Comparison of ENCODE assay signal across 14 cellular contexts in the genomic region with DNA sequence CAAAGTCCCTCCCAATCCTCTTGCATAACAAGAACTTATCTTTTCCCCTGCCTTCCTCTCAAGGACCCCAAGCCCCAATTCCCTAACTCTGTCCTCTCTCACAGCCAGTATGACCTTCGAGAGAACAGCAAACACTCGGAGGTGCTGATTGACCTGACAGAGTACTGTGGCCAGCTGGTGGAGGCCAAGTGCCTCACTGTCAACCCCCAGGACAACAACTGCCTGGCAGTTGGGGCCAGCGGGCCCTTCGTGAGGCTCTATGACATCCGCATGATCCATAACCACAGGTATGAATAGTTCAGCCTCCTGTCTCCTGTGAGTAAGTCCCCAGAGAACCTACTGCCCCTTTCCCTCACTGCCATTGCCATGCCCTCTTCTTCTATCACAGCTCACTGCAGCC. TPM values are rescaled to one million over a fixed set of nuclear protein-coding genes. Genes with fewer than 3 reads are reported as not detected.
DNase-seq lines count a peak whose midpoint lies in the region; ATAC-seq, FAIRE-seq and TF ChIP-seq lines count a peak whose summit lies in the region.
"Had no signal": no experiment of that assay in that cellular context is flagged by ENCODE, and none has a peak within 500 bp of the region (broad histone marks: within the 10 kb centered on the region; RNA-seq: fewer than 3 reads in every experiment).

No MANE protein-coding gene starts in this region.

- TF ChIP-seq POLR2A in heart left ventricle (IDR thresholded peaks at IDR 0.05): no peak

- H3K9me3 ChIP-seq in heart left ventricle (no peaks in the 10 kb centered on the region), pancreas (no peaks in the 10 kb centered on the region)

- ATAC-seq in heart left ventricle (peak in 3 of 4 donors; percentile 45 to 74 (median 68)), pancreas (peak in 3 of 4 donors; percentile 18 to 75 (median 72)), GM19324 (IDR thresholded peaks at IDR 0.05; ENCODE audit: low FRiP score, unreplicated experiment) (no peak)
- ATAC-seq: foreskin keratinocyte, HepG2 had no signal

- no peak for TF ChIP-seq CTCF in heart left ventricle (IDR thresholded peaks at IDR 0.05)
- no peak for TF ChIP-seq CTCF in pancreas (IDR thresholded peaks at IDR 0.05)

- peaks cover 0 to 81% (median 73%) of the 10 kb centered on the region in 9 donors for H3K36me3 ChIP-seq in heart left ventricle
- H3K36me3 ChIP-seq in pancreas: peaks cover 0 to 9% (median 6%) of the 10 kb centered on the region in 3 donors

- peak; percentile 89 for DNase-seq in ELR (ENCODE audit: low read depth)
- DNase-seq in RKO (ENCODE audit: low spot score): peak; percentile 12
- DNase-seq in heart left ventricle: no peak
- no peak for DNase-seq in pancreas
- no peak for DNase-seq in NCI-H128 (lab: John Stamatoyannopoulos, UW; ENCODE audit: unreplicated experiment)
- DNase-seq in C1 segment of cervical spinal cord (lab: John Stamatoyannopoulos, UW): no peak
- DNase-seq in superior temporal gyrus (ENCODE audit: extremely low spot score): no peak
- DNase-seq: activated CD4-positive, alpha-beta memory T cell treated with anti-CD3 and anti-CD28 coated beads, Interleukin-2, amount 10 ng/mL, durations not matched to agents 7 days and 5 days; AML-193; GF-D8 had no signal

- 54 to 73% (median 63%) methylated on average over 5 of the region's 5 CpGs for WGBS in heart left ventricle, 4 donors
- 50 to 51% methylated on average over 5 of the region's 5 CpGs for WGBS in pancreas, 2 donors

- H3K27me3 ChIP-seq in heart left ventricle (no peaks in the 10 kb centered on the region), pancreas (no peaks in the 10 kb centered on the region)
- H3K27me3 ChIP-seq: foreskin keratinocyte had no signal

- FAIRE-seq in pancreas (lab: Jason Lieb, UNC): no peak
- FAIRE-seq: HepG2 had no signal

- peak overlapping the region in 2 of 12 donors; percentile 4 to 8 for H3K27ac ChIP-seq in heart left ventricle
- H3K27ac ChIP-seq in pancreas: no peak overlapping the region
- H3K27ac ChIP-seq: foreskin keratinocyte had no signal

- H3K4me3 ChIP-seq in heart left ventricle (no peak overlapping the region), pancreas (no peak overlapping the region)

- intact Hi-C loops in heart left ventricle (cut with DNase I): loop anchor here in 1 of 10 donors (10.0 kb wide), 1 partner anchor 373 kb away; no protein-coding TSS in a partner anchor
- intact Hi-C loops in pancreas (cut with DNase I): loop anchor here in 1 of 3 donors (10.0 kb wide), 1 partner anchor 97 kb away; no protein-coding TSS in a partner anchor

- H3K4me1 ChIP-seq in heart left ventricle (peaks cover 0 to 9% (median 0%) of the 10 kb centered on the region in 12 donors), pancreas (no peaks in the 10 kb centered on the region)
- H3K4me1 ChIP-seq: foreskin keratinocyte had no signal

RNA-seq across cellular contexts. Expression of gene TMEM222, which starts 29.9 kb away (rescaled TPM):
- total RNA-seq in heart left ventricle: 10 to 100 TPM; 18.1 to 32.5 (median 25.9) TPM
- polyA plus RNA-seq in heart left ventricle: 10 to 100 TPM; 28.9 to 49.3 TPM
- 10 to 100 TPM; 11.9 to 22.1 (median 14.4) TPM for total RNA-seq in pancreas
- 10 to 100 TPM; 27.7 to 37.0 TPM for polyA plus RNA-seq in pancreas

RNA-seq across cellular contexts. Expression of gene SYTL1, which starts 49.7 kb away (rescaled TPM):
- total RNA-seq in heart left ventricle (1 to 10 TPM in 2 of 9 donors, under 1 TPM in 6, not detected in 1; 0.23 to 6.0 (median 0.46) TPM), pancreas (100 to 1,000 TPM in 4 of 6 donors, 10 to 100 TPM in 2; 45.8 to 128 (median 104) TPM)
- polyA plus RNA-seq in heart left ventricle (1 to 10 TPM in 1 of 2 donors, under 1 TPM in 1; 0.57 to 1.2 TPM), pancreas (100 to 1,000 TPM; 207 to 254 TPM)
- polyA plus RNA-seq: neural cell had no signal

RNA-seq across cellular contexts. Expression of gene WDTC1, which starts 57.7 kb away (rescaled TPM):
- total RNA-seq in heart left ventricle (10 to 100 TPM; 54.7 to 94.5 (median 60.3) TPM), pancreas (10 to 100 TPM; 15.6 to 33.2 (median 20.0) TPM)
- polyA plus RNA-seq in heart left ventricle (10 to 100 TPM; 30.8 to 53.8 TPM), pancreas (10 to 100 TPM; 12.2 to 12.8 TPM)

Comparison
In these comparisons a context has a peak if more than half of its experiments do, and no peak if none do; other contexts are left out.
1. DNase-seq: peak in ELR (single experiment) and RKO (single experiment); none in heart left ventricle (0 of 5), pancreas (0 of 6), NCI-H128 (single experiment), C1 segment of cervical spinal cord (0 of 14) and superior temporal gyrus (single experiment).
2. RNA of gene SYTL1, which starts 49.7 kb away (total RNA-seq): 45.8 to 128 TPM in pancreas; 0.23 to 6.0 TPM in heart left ventricle; every median in the first group is over 4 times any median in the second.